10 cellular contexts compared by ENCODE assay signal in genomic region chr1:25017436-25018109, GRCh38.
DNase-seq lines count a peak whose midpoint lies in the region; ATAC-seq lines count a peak whose summit lies in the region.
"Had no signal": no experiment of that assay in that cellular context is flagged by ENCODE, and none has a peak within 500 bp of the region (broad histone marks: within the 10 kb centered on the region; RNA-seq: fewer than 3 reads in every experiment).

No MANE protein-coding gene starts in this region.

- DNase-seq in stimulated activated naive CD8-positive, alpha-beta T cell treated with anti-CD3 and anti-CD28 coated beads, Interleukin-15, Interleukin-2, amounts not matched to agents 100 U/mL and 50 U/mL, for 24 hours, result no peak
- DNase-seq in activated CD4-positive, alpha-beta memory T cell treated with anti-CD3 and anti-CD28 coated beads, Interleukin-2, amount 10 ng/mL, durations not matched to agents 7 days and 5 days, result no peak
- DNase-seq in glomerular visceral epithelial cell (ENCODE audit: extremely low spot score), result peak; percentile 34
- DNase-seq in AG08396 (ENCODE audit: low spot score), result no peak
- DNase-seq in NCI-H82 treated with DMSO at 0.1 percent for 48 hours (lab: John Stamatoyannopoulos, UW; ENCODE audit: unreplicated experiment), result no peak
- DNase-seq: erythroblast, NCI-H748 treated with DMSO at 0.1 percent for 48 hours had no signal

- ATAC-seq in stimulated activated naive CD8-positive, alpha-beta T cell treated with anti-CD3 and anti-CD28 coated beads, Interleukin-15, Interleukin-2, amounts not matched to agents 100 U/mL and 50 U/mL, for 24 hours, result no peak
- no peak for ATAC-seq in HG02970 (IDR thresholded peaks at IDR 0.05; ENCODE audit: low FRiP score, unreplicated experiment)
- ATAC-seq in HG03095 (IDR thresholded peaks at IDR 0.05; ENCODE audit: unreplicated experiment), result no peak

- CTCF ChIA-PET in activated CD4-positive, alpha-beta memory T cell treated with anti-CD3 and anti-CD28 coated beads, Interleukin-2, amount 10 ng/mL, durations not matched to agents 7 days and 5 days (lab: Charles Lee), result interaction anchor here (1.0 kb wide), 1 partner anchor 20 kb away, joined by 3 read pairs; no protein-coding TSS in a partner anchor

- peaks cover 64% of the 10 kb centered on the region for H3K4me1 Mint-ChIP-seq in stimulated activated naive CD8-positive, alpha-beta T cell treated with anti-CD3 and anti-CD28 coated beads, Interleukin-15, Interleukin-2, amounts not matched to agents 100 ng/mL and 50 ng/mL, for 24 hours (ENCODE audit: low read depth)
- H3K4me1 Mint-ChIP-seq in activated CD4-positive, alpha-beta memory T cell treated with anti-CD3 and anti-CD28 coated beads, Interleukin-2, amount 10 ng/mL, durations not matched to agents 7 days and 5 days, result peaks cover 55% of the 10 kb centered on the region

- H3K9me3 Mint-ChIP-seq in stimulated activated naive CD8-positive, alpha-beta T cell treated with anti-CD3 and anti-CD28 coated beads, Interleukin-15, Interleukin-2, amounts not matched to agents 100 ng/mL and 50 ng/mL, for 24 hours, result no peaks in the 10 kb centered on the region
- H3K9me3 Mint-ChIP-seq in activated CD4-positive, alpha-beta memory T cell treated with anti-CD3 and anti-CD28 coated beads, Interleukin-2, amount 10 ng/mL, durations not matched to agents 7 days and 5 days, result peaks cover 2% of the 10 kb centered on the region

- no peak overlapping the region for H3K4me3 Mint-ChIP-seq in stimulated activated naive CD8-positive, alpha-beta T cell treated with anti-CD3 and anti-CD28 coated beads, Interleukin-15, Interleukin-2, amounts not matched to agents 100 ng/mL and 50 ng/mL, for 24 hours
- H3K4me3 Mint-ChIP-seq in activated CD4-positive, alpha-beta memory T cell treated with anti-CD3 and anti-CD28 coated beads, Interleukin-2, amount 10 ng/mL, durations not matched to agents 7 days and 5 days, result no peak overlapping the region

- peak overlapping the region; percentile 85 for H3K27ac Mint-ChIP-seq in stimulated activated naive CD8-positive, alpha-beta T cell treated with anti-CD3 and anti-CD28 coated beads, Interleukin-15, Interleukin-2, amounts not matched to agents 100 ng/mL and 50 ng/mL, for 24 hours
- H3K27ac Mint-ChIP-seq in activated CD4-positive, alpha-beta memory T cell treated with anti-CD3 and anti-CD28 coated beads, Interleukin-2, amount 10 ng/mL, durations not matched to agents 7 days and 5 days, result peak overlapping the region; percentile 72

- no peaks in the 10 kb centered on the region for H3K36me3 Mint-ChIP-seq in stimulated activated naive CD8-positive, alpha-beta T cell treated with anti-CD3 and anti-CD28 coated beads, Interleukin-15, Interleukin-2, amounts not matched to agents 100 ng/mL and 50 ng/mL, for 24 hours (ENCODE audit: low read depth)
- no peaks in the 10 kb centered on the region for H3K36me3 Mint-ChIP-seq in activated CD4-positive, alpha-beta memory T cell treated with anti-CD3 and anti-CD28 coated beads, Interleukin-2, amount 10 ng/mL, durations not matched to agents 7 days and 5 days (ENCODE audit: low read depth)

- POLR2A ChIA-PET in activated CD4-positive, alpha-beta memory T cell treated with anti-CD3 and anti-CD28 coated beads, Interleukin-2, amount 10 ng/mL, durations not matched to agents 7 days and 5 days (lab: Charles Lee), result interaction anchor here (1.0 to 2.2 kb wide), 2 partner anchors 20 to 92 kb away, joined by 3 to 9 read pairs; no protein-coding TSS in a partner anchor

- no peaks in the 10 kb centered on the region for H3K27me3 Mint-ChIP-seq in stimulated activated naive CD8-positive, alpha-beta T cell treated with anti-CD3 and anti-CD28 coated beads, Interleukin-15, Interleukin-2, amounts not matched to agents 100 ng/mL and 50 ng/mL, for 24 hours
- H3K27me3 Mint-ChIP-seq in activated CD4-positive, alpha-beta memory T cell treated with anti-CD3 and anti-CD28 coated beads, Interleukin-2, amount 10 ng/mL, durations not matched to agents 7 days and 5 days, result no peaks in the 10 kb centered on the region
